In the genomic region with DNA sequence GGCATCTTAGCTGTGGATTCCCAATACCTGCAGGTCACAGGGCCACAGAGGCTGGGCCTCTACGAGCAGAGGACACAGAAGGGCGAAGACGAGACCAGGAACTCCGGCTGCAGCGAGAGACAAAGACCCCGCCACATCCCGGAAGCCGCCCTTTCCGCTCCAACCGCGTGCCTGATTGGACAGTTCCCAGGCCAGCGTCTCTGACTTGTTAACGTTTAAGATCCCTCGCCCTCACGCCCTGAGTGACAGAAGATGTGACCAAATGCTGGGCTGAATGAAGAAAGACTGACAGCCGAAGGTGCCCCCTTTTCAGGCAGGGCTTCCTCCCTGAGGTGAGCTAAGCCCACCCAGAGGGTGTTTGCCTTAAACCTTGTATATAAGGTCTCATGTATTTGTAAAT, we compare ENCODE assay signal across 14 cellular contexts. TPM values are rescaled to one million over a fixed set of nuclear protein-coding genes. Genes with fewer than 3 reads are reported as not detected.
A peak's percentile ranks its signal among the peaks of the same experiment; 100 is the strongest.
DNase-seq lines count a peak whose midpoint lies in the region; ATAC-seq and TF ChIP-seq lines count a peak whose summit lies in the region.
"Had no signal": no experiment of that assay in that cellular context is flagged by ENCODE, and none has a peak within 500 bp of the region (broad histone marks: within the 10 kb centered on the region; RNA-seq: fewer than 3 reads in every experiment).

A gene (minus strand): TSS at position 127 of the 400 bp plus-strand sequence. CDS start 122 bp downstream, at position 5.

- in situ Hi-C loops in G401 (cut with HindIII; ENCODE audit: low sequenced_read_pairs) = no loop called here

- DNase-seq in NCI-H510A (lab: John Stamatoyannopoulos, UW) (peak; percentile 25), globus pallidus (ENCODE audit: low spot score) (peak; percentile 66), occipital lobe (lab: John Stamatoyannopoulos, UW) (peak; percentile 1), G401 (ENCODE audit: low spot score) (no peak), HT-29 (ENCODE audit: low spot score) (no peak)
- DNase-seq: activated effector memory CD4-positive, alpha-beta T cell treated with Interleukin-2 at 50 U/mL for 16 hours; lower lobe of right lung; NCI-H446 treated with DMSO at 0.1 percent for 48 hours; SK-N-SH had no signal

- peak within 1 kb of the TSS; percentile 77 for H3K27ac ChIP-seq in 22Rv1
- H3K27ac ChIP-seq: lower lobe of right lung had no signal

- TF ChIP-seq CTCF in 22Rv1 (IDR thresholded peaks at IDR 0.05) = no peak

- ATAC-seq in HG02759 (IDR thresholded peaks at IDR 0.05; ENCODE audit: unreplicated experiment) = no peak
- ATAC-seq in GM18511 (IDR thresholded peaks at IDR 0.05; ENCODE audit: unreplicated experiment) = no peak
- ATAC-seq: lower lobe of right lung had no signal

RNA-seq across cellular contexts. Expression of the gene that starts here (rescaled TPM):
- 0.31 TPM for total RNA-seq in occipital lobe
- not detected in 2 replicates for total RNA-seq in G401 (2014; rRNA removed; shearing (Covaris generic))
- total RNA-seq in HT-29 (2014; rRNA removed; shearing (Covaris generic)) = not detected in 2 replicates
- total RNA-seq: chondrocyte, lower lobe of right lung, M059J had no signal

Comparison
In these comparisons a context has a peak if more than half of its experiments do, and no peak if none do; other contexts are left out.
1. Peak in DNase-seq in occipital lobe; RNA of the gene not detected or under 1 TPM.
2. DNase-seq: peak in NCI-H510A (single experiment) and globus pallidus (single experiment); none in G401 (single experiment) and HT-29 (single experiment).